Comparison of ENCODE assay signal across 23 cellular contexts in genomic region chr2:227103583-227103982, GRCh38.
"Had no signal": no experiment of that assay in that cellular context is flagged by ENCODE, and none has a peak within 500 bp of the region (broad histone marks: within the 10 kb centered on the region; RNA-seq: fewer than 3 reads in every experiment).

No MANE protein-coding gene starts in this region.

- H3K27ac Mint-ChIP-seq: endodermal cell; naive B cell; nephron; stimulated activated naive B cell treated with anti-CD40 and anti-IgM and Interleukin-4, amounts not matched to agents 10 μg/mL and 1 μg/mL and 100 μg/mL, for 72 hours; stimulated activated naive CD8-positive, alpha-beta T cell treated with anti-CD3 and anti-CD28 coated beads, Interleukin-15, amount 100 ng/mL, for 72 hours had no signal

- H3K9me3 Mint-ChIP-seq: naive B cell; nephron; stimulated activated naive B cell treated with anti-CD40 and anti-IgM and Interleukin-4, amounts not matched to agents 10 μg/mL and 1 μg/mL and 100 μg/mL, for 72 hours; stimulated activated naive CD8-positive, alpha-beta T cell treated with anti-CD3 and anti-CD28 coated beads, Interleukin-15, amount 100 ng/mL, for 72 hours had no signal

- H3K27me3 ChIP-seq: colonic mucosa, heart left ventricle, right lobe of liver, testis, tibial nerve had no signal

- H3K4me1 ChIP-seq: colonic mucosa, heart left ventricle, parathyroid adenoma, prostate gland, right lobe of liver, testis, tibial nerve had no signal

- H3K36me3 Mint-ChIP-seq: naive B cell; stimulated activated naive B cell treated with anti-CD40 and anti-IgM and Interleukin-4, amounts not matched to agents 10 μg/mL and 1 μg/mL and 100 μg/mL, for 72 hours had no signal

- H3K4me1 Mint-ChIP-seq: naive B cell; nephron; stimulated activated naive B cell treated with anti-CD40 and anti-IgM and Interleukin-4, amounts not matched to agents 10 μg/mL and 1 μg/mL and 100 μg/mL, for 72 hours; stimulated activated naive CD8-positive, alpha-beta T cell treated with anti-CD3 and anti-CD28 coated beads, Interleukin-15, amount 100 ng/mL, for 72 hours had no signal

- H3K27ac ChIP-seq: colonic mucosa, heart left ventricle, parathyroid adenoma, prostate gland, right lobe of liver, testis, tibial nerve had no signal

- DNase-seq: colonic mucosa; effector CD4-positive, alpha-beta T cell; endodermal cell; erythroblast; foreskin melanocyte; heart left ventricle; hippocampal formation; left colon; left ventricle myocardium superior; mesenchymal stem cell; midbrain; naive B cell; right lobe of liver; stimulated activated CD4-positive, alpha-beta T cell treated with anti-CD3 and anti-CD28 coated beads, Interleukin-2, amount 100 ng/mL, for 24 hours; stimulated activated CD4-positive, alpha-beta T cell treated with anti-CD3 and anti-CD28 coated beads, Interleukin-4, amount 100 ng/mL, for 4 hours; stimulated activated naive B cell treated with anti-CD40 and anti-IgM and Interleukin-4, amounts not matched to agents 10 μg/mL and 1 μg/mL and 100 μg/mL, for 72 hours; stimulated activated naive CD8-positive, alpha-beta T cell treated with anti-CD3 and anti-CD28 coated beads, Interleukin-15, amount 100 ng/mL, for 72 hours; testis had no signal

- ATAC-seq: heart left ventricle; left colon; left ventricle myocardium superior; right lobe of liver; stimulated activated naive B cell treated with anti-CD40 and anti-IgM and Interleukin-4, amounts not matched to agents 10 μg/mL and 1 μg/mL and 100 μg/mL, for 72 hours; stimulated activated naive CD8-positive, alpha-beta T cell treated with anti-CD3 and anti-CD28 coated beads, Interleukin-15, amount 100 ng/mL, for 72 hours had no signal

- H3K36me3 ChIP-seq: colonic mucosa, prostate gland, right lobe of liver, tibial nerve had no signal

- H3K4me3 ChIP-seq: colonic mucosa, heart left ventricle, lung, prostate gland, right lobe of liver, testis, tibial nerve had no signal

- H3K4me3 Mint-ChIP-seq: endodermal cell; naive B cell; nephron; stimulated activated naive B cell treated with anti-CD40 and anti-IgM and Interleukin-4, amounts not matched to agents 10 μg/mL and 1 μg/mL and 100 μg/mL, for 72 hours; stimulated activated naive CD8-positive, alpha-beta T cell treated with anti-CD3 and anti-CD28 coated beads, Interleukin-15, amount 100 ng/mL, for 72 hours had no signal

- H3K9me3 ChIP-seq: colonic mucosa, heart left ventricle, prostate gland, right lobe of liver, testis, tibial nerve had no signal

- H3K27me3 Mint-ChIP-seq: naive B cell; stimulated activated naive CD8-positive, alpha-beta T cell treated with anti-CD3 and anti-CD28 coated beads, Interleukin-15, amount 100 ng/mL, for 72 hours had no signal
